12 cellular contexts compared by ENCODE assay signal in genomic region chr2:127632592-127633489, GRCh38. TPM values are rescaled to one million over a fixed set of nuclear protein-coding genes. Genes with fewer than 3 reads are reported as not detected.
DNase-seq lines count a peak whose midpoint lies in the region; ATAC-seq and TF ChIP-seq lines count a peak whose summit lies in the region.
"Had no signal": no experiment of that assay in that cellular context is flagged by ENCODE, and none has a peak within 500 bp of the region (broad histone marks: within the 10 kb centered on the region; RNA-seq: fewer than 3 reads in every experiment).

No MANE protein-coding gene starts in this region.

- H3K9me3 Mint-ChIP-seq in CD8-positive, alpha-beta T cell: no peaks in the 10 kb centered on the region
- H3K9me3 Mint-ChIP-seq: activated naive CD4-positive, alpha-beta T cell treated with anti-CD3 and anti-CD28 coated beads for 36 hours; neural progenitor cell had no signal

- peak overlapping the region; percentile 82 for H3K27ac Mint-ChIP-seq in CD8-positive, alpha-beta T cell
- H3K27ac Mint-ChIP-seq: activated naive CD4-positive, alpha-beta T cell treated with anti-CD3 and anti-CD28 coated beads for 36 hours; neural progenitor cell had no signal

- no peak for DNase-seq in CD8-positive, alpha-beta T cell
- DNase-seq in germinal center (ENCODE audit: low spot score) (peak; percentile 89), A673 (ENCODE audit: low spot score) (no peak), RKO (ENCODE audit: low spot score) (no peak), OCI-M1 (lab: John Stamatoyannopoulos, UW) (no peak)
- DNase-seq: activated naive CD4-positive, alpha-beta T cell treated with anti-CD3 and anti-CD28 coated beads for 36 hours; COR-L47 had no signal

- no peaks in the 10 kb centered on the region for H3K9me3 ChIP-seq in CD8-positive, alpha-beta T cell (ENCODE audit: low read length)
- H3K9me3 ChIP-seq in A673 (ENCODE audit: low read depth, low read length, poor library complexity, severe bottlenecking): no peaks in the 10 kb centered on the region
- H3K9me3 ChIP-seq: uterus had no signal

- CTCF ChIA-PET in CD8-positive, alpha-beta T cell (lab: Charles Lee): interaction anchor here (0.9 to 1.8 kb wide), 2 partner anchors 16 to 17 kb away, joined by 3 to 4 read pairs; no protein-coding TSS in a partner anchor
- CTCF ChIA-PET in A673 (lab: Charles Lee): no interaction called here

- peak; percentile 29 for ATAC-seq in CD8-positive, alpha-beta T cell
- ATAC-seq in GM18868 (IDR thresholded peaks at IDR 0.05; ENCODE audit: unreplicated experiment): peak; percentile 49
- peak; percentile 60 for ATAC-seq in HG03175 (IDR thresholded peaks at IDR 0.05; ENCODE audit: unreplicated experiment)
- no peak for ATAC-seq in GM18909 (IDR thresholded peaks at IDR 0.05; ENCODE audit: poor library complexity, unreplicated experiment)

- H3K27ac ChIP-seq in CD8-positive, alpha-beta T cell (ENCODE audit: low read depth, low read length): no peak overlapping the region
- H3K27ac ChIP-seq in A673 (ENCODE audit: low read depth, low read length, poor library complexity, severe bottlenecking): no peak overlapping the region
- H3K27ac ChIP-seq: neural progenitor cell had no signal

- peaks cover 42% of the 10 kb centered on the region for H3K4me1 Mint-ChIP-seq in CD8-positive, alpha-beta T cell (ENCODE audit: low read depth)

- BruUV-seq in A673 (replicated peaks; lab: Mats Ljungman, UMichigan): no TSS peak

- no peaks in the 10 kb centered on the region for H3K27me3 Mint-ChIP-seq in CD8-positive, alpha-beta T cell (ENCODE audit: low read depth)

- no peaks in the 10 kb centered on the region for H3K36me3 ChIP-seq in CD8-positive, alpha-beta T cell (ENCODE audit: insufficient read depth, low read length)
- no peaks in the 10 kb centered on the region for H3K36me3 ChIP-seq in A673 (ENCODE audit: insufficient read depth, low read length, poor library complexity, severe bottlenecking)
- H3K36me3 ChIP-seq: neural progenitor cell, uterus had no signal

- no peaks in the 10 kb centered on the region for H3K27me3 ChIP-seq in CD8-positive, alpha-beta T cell (ENCODE audit: insufficient read depth, low read length)
- H3K27me3 ChIP-seq in A673 (replicated peaks; ENCODE audit: insufficient read depth, low read depth, low read length, poor library complexity): no peaks in the 10 kb centered on the region
- H3K27me3 ChIP-seq: neural progenitor cell, uterus had no signal

- H3K4me3 ChIP-seq in CD8-positive, alpha-beta T cell (ENCODE audit: low read depth, low read length): no peak overlapping the region
- no peak overlapping the region for H3K4me3 ChIP-seq in A673 (ENCODE audit: low read depth, low read length, poor library complexity, severe bottlenecking)
- H3K4me3 ChIP-seq: neural progenitor cell, uterus had no signal

- peak overlapping the region; percentile 35 for H3K4me3 Mint-ChIP-seq in CD8-positive, alpha-beta T cell
- H3K4me3 Mint-ChIP-seq: activated naive CD4-positive, alpha-beta T cell treated with anti-CD3 and anti-CD28 coated beads for 36 hours; neural progenitor cell had no signal

- TF ChIP-seq CTCF in CD8-positive, alpha-beta T cell (IDR thresholded peaks at IDR 0.05): no peak
- no peak for TF ChIP-seq CTCF in A673 (conservative IDR thresholded peaks at IDR 0.05; ENCODE audit: low read depth, low read length)

- H3K36me3 Mint-ChIP-seq in CD8-positive, alpha-beta T cell: no peaks in the 10 kb centered on the region
- H3K36me3 Mint-ChIP-seq: neural progenitor cell had no signal

- intact Hi-C loops in CD8-positive, alpha-beta T cell (cut with DNase I, micrococcal nuclease): no loop called here
- intact Hi-C loops in A673 (cut with micrococcal nuclease; ENCODE audit: unreplicated experiment): no loop called here

- POLR2A ChIA-PET in CD8-positive, alpha-beta T cell (lab: Charles Lee): no interaction called here
- POLR2A ChIA-PET in A673 (lab: Charles Lee; ENCODE audit: low non-redundant PET): no interaction called here

- H3K4me1 ChIP-seq in CD8-positive, alpha-beta T cell (ENCODE audit: insufficient read depth, low read length): peaks cover 58% of the 10 kb centered on the region
- peaks cover 11% of the 10 kb centered on the region for H3K4me1 ChIP-seq in A673 (ENCODE audit: insufficient read depth, low read length, poor library complexity, severe bottlenecking)

RNA-seq across cellular contexts. Expression of gene GPR17, which starts 13.1 kb away (rescaled TPM):
- total RNA-seq in CD8-positive, alpha-beta T cell: not detected
- total RNA-seq in A673 (2021): 0.28 and 0.45 TPM in 2 replicates
- total RNA-seq: activated naive CD4-positive, alpha-beta T cell treated with anti-CD3 and anti-CD28 coated beads for 36 hours had no signal

RNA-seq across cellular contexts. Expression of gene LIMS2, which starts 42.5 kb away (rescaled TPM):
- 1 to 10 TPM; 2.8 to 2.9 TPM for total RNA-seq in CD8-positive, alpha-beta T cell
- total RNA-seq in A673 (2021): 1.2 and 1.5 TPM in 2 replicates
